1 cellular context compared by ENCODE assay signal in the genomic region with DNA sequence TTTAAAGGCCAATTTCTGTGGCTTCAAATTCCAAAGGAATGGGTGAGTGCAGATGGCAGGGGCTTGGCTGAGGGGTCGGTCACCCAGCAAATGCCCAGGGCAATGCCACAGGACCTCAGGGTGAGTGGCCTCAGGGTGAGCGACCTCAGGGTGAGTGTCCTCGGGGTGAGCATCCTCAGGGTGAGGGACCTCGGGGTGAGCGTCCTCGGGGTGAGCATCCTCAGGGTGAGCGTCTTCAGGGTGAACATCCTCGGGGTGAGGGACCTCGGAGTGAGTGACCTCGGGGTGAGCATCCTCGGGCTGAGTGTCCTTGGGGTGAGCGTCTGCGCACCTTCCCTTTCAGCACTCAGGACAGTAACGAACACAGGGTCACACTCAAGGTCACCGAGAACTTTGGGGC.
TF ChIP-seq lines count a peak whose summit lies in the region.

No MANE protein-coding gene starts in this region.

TF ChIP-seq in H1, 55 proteins besides CTCF, POLR2A, EP300 and RAD21:
- TF ChIP-seq, protein P1, sequence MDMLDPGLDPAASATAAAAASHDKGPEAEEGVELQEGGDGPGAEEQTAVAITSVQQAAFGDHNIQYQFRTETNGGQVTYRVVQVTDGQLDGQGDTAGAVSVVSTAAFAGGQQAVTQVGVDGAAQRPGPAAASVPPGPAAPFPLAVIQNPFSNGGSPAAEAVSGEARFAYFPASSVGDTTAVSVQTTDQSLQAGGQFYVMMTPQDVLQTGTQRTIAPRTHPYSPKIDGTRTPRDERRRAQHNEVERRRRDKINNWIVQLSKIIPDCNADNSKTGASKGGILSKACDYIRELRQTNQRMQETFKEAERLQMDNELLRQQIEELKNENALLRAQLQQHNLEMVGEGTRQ (IDR thresholded peaks at IDR 0.05; ENCODE audit: low read length) = no peak
- TF ChIP-seq SIX5 (IDR thresholded peaks at IDR 0.05; ENCODE audit: low read depth, low read length) (no peak), RXRA (IDR thresholded peaks at IDR 0.05; ENCODE audit: insufficient read depth, low read depth, low read length) (no peak), CBX5 (IDR thresholded peaks at IDR 0.05; ENCODE audit: low read depth, low read length) (no peak), JUN (IDR thresholded peaks at IDR 0.05; ENCODE audit: low read depth, low read length) (no peak), CEBPB (IDR thresholded peaks at IDR 0.05; ENCODE audit: low read depth, low read length) (no peak), KDM1A (IDR thresholded peaks at IDR 0.05; ENCODE audit: borderline replicate concordance, low read length) (no peak), SP2 (IDR thresholded peaks at IDR 0.05; ENCODE audit: low read length) (no peak), TCF12 (IDR thresholded peaks at IDR 0.05; ENCODE audit: low read depth, low read length) (no peak), YY1 (IDR thresholded peaks at IDR 0.05; ENCODE audit: low read depth, low read length) (no peak), SIN3A (conservative IDR thresholded peaks at IDR 0.05 in 1 of 2, IDR thresholded peaks at IDR 0.05 in 1 of 2; ENCODE audit: low read depth in 1 of 2, low read length in 2 of 2) (no peak), GABPA (IDR thresholded peaks at IDR 0.05; ENCODE audit: borderline replicate concordance, insufficient read depth, low read length) (no peak), RBBP5 (IDR thresholded peaks at IDR 0.05; ENCODE audit: borderline replicate concordance, low read depth, low read length) (no peak), SP4 (IDR thresholded peaks at IDR 0.05; ENCODE audit: low read length) (no peak), BRCA1 (IDR thresholded peaks at IDR 0.05; ENCODE audit: low read depth, low read length) (no peak), TAF7 (optimal IDR thresholded peaks at IDR 0.05; ENCODE audit: borderline replicate concordance, low read depth, low read length) (no peak), PHF8 (conservative IDR thresholded peaks at IDR 0.05; ENCODE audit: low read depth, low read length) (no peak), NRF1 (IDR thresholded peaks at IDR 0.05; ENCODE audit: low read depth, low read length) (no peak)
- TF ChIP-seq, protein P2, sequence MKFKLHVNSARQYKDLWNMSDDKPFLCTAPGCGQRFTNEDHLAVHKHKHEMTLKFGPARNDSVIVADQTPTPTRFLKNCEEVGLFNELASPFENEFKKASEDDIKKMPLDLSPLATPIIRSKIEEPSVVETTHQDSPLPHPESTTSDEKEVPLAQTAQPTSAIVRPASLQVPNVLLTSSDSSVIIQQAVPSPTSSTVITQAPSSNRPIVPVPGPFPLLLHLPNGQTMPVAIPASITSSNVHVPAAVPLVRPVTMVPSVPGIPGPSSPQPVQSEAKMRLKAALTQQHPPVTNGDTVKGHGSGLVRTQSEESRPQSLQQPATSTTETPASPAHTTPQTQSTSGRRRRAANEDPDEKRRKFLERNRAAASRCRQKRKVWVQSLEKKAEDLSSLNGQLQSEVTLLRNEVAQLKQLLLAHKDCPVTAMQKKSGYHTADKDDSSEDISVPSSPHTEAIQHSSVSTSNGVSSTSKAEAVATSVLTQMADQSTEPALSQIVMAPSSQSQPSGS (IDR thresholded peaks at IDR 0.05; ENCODE audit: low read length) = no peak
